2 cellular contexts compared by ENCODE assay signal in genomic region chr1:88110-88509, GRCh38. TPM values are rescaled to one million over a fixed set of nuclear protein-coding genes. Genes with fewer than 3 reads are reported as not detected.
"Had no signal": no experiment of that assay in that cellular context is flagged by ENCODE, and none has a peak within 500 bp of the region (broad histone marks: within the 10 kb centered on the region; RNA-seq: fewer than 3 reads in every experiment).

No MANE protein-coding gene starts in this region.

RNA-seq across cellular contexts. Expression of gene OR4F5, which starts 22.9 kb away (rescaled TPM):
- total RNA-seq: G401, GM12878 had no signal
- polyA plus RNA-seq: GM12878 had no signal
